13 cellular contexts compared by ENCODE assay signal in genomic region chr9:121929893-121930875, GRCh38.
A peak's percentile ranks its signal among the peaks of the same experiment; 100 is the strongest.
DNase-seq lines count a peak whose midpoint lies in the region; ATAC-seq and TF ChIP-seq lines count a peak whose summit lies in the region.
"Had no signal": no experiment of that assay in that cellular context is flagged by ENCODE, and none has a peak within 500 bp of the region (broad histone marks: within the 10 kb centered on the region; RNA-seq: fewer than 3 reads in every experiment).

No MANE protein-coding gene starts in this region.

- H3K56ac ChIP-seq in H9 (ENCODE audit: insufficient read length, low read depth, low read length) = no peak overlapping the region
- H3K56ac ChIP-seq in mesendoderm (ENCODE audit: low read length) = no peak overlapping the region

- no peak overlapping the region for H2AFZ ChIP-seq in H9 (ENCODE audit: low read length)

- H3K4me3 ChIP-seq in astrocyte of the spinal cord (ENCODE audit: low read depth, low read length) (no peak overlapping the region), mesendoderm (ENCODE audit: low read length) (no peak overlapping the region)
- H3K4me3 ChIP-seq: stomach had no signal

- in situ Hi-C loops in astrocyte of the spinal cord (cut with HindIII; ENCODE audit: low sequenced_read_pairs) = no loop called here

- no peak overlapping the region for H3K4me3 Mint-ChIP-seq in H9

- H4K20me1 ChIP-seq in H9 (ENCODE audit: control insufficient read depth, insufficient read depth, insufficient read length) = no peaks in the 10 kb centered on the region

- H3K9me3 ChIP-seq in H9 (ENCODE audit: control insufficient read depth, low read depth, low read length) = no peaks in the 10 kb centered on the region
- H3K9me3 ChIP-seq: Caco-2, neutrophil, stomach had no signal

- no peak overlapping the region for H4K91ac ChIP-seq in H9 (ENCODE audit: insufficient read length, low read depth, low read length)

- H4K5ac ChIP-seq in H9 (ENCODE audit: insufficient read length, low read depth, low read length) (no peak overlapping the region), mesendoderm (ENCODE audit: low read length) (no peak overlapping the region)

- H3K27me3 Mint-ChIP-seq in H9 (ENCODE audit: low read depth) = peaks cover 6% of the 10 kb centered on the region

- no peak overlapping the region for H3T11ph ChIP-seq in H9 (ENCODE audit: low read length)

- no peak for ATAC-seq in GM21526 (IDR thresholded peaks at IDR 0.05; ENCODE audit: low FRiP score, unreplicated experiment)
- ATAC-seq in GM21786 (IDR thresholded peaks at IDR 0.05; ENCODE audit: unreplicated experiment) = no peak

- no peaks in the 10 kb centered on the region for H3K4me1 ChIP-seq in H9 (ENCODE audit: insufficient read depth, low read length)
- H3K4me1 ChIP-seq in mesendoderm (ENCODE audit: control insufficient read depth, low read depth, low read length) = no peaks in the 10 kb centered on the region
- H3K4me1 ChIP-seq: Caco-2, stomach had no signal

- H2BK12ac ChIP-seq in H9 (ENCODE audit: insufficient read length, low read depth, low read length) = no peak overlapping the region

- WGBS in H9 (ENCODE audit: extremely low coverage, insufficient read length, low lambda C conversion rate) = no CpG with 5 or more reads among the region's 12 CpGs
- WGBS in mesendoderm (ENCODE audit: extremely low coverage, insufficient coverage, low lambda C conversion rate) = no CpG with 5 or more reads among the region's 12 CpGs

- no peak overlapping the region for H3K14ac ChIP-seq in H9 (ENCODE audit: insufficient read depth, low read length)

- H2BK5ac ChIP-seq in H9 (ENCODE audit: insufficient read length, low read length) = no peak overlapping the region
- no peak overlapping the region for H2BK5ac ChIP-seq in mesendoderm (ENCODE audit: low read length)

- no peak overlapping the region for H4K8ac ChIP-seq in H9 (replicated peaks; ENCODE audit: insufficient read length, low read depth, low read length)
- H4K8ac ChIP-seq in mesendoderm (ENCODE audit: low read depth, low read length) = no peak overlapping the region

- no peak overlapping the region for H3K4ac ChIP-seq in H9 (ENCODE audit: low read depth, low read length)
- no peak overlapping the region for H3K4ac ChIP-seq in mesendoderm (ENCODE audit: low read depth, low read length)

- no peak overlapping the region for H3K9ac ChIP-seq in H9 (ENCODE audit: extremely low read depth, insufficient read length, low read length)
- no peak overlapping the region for H3K9ac ChIP-seq in mesendoderm (ENCODE audit: low read length)

- H3K79me1 ChIP-seq in H9 (ENCODE audit: insufficient read depth, low read depth, low read length, poor library complexity, severe bottlenecking) (no peaks in the 10 kb centered on the region), mesendoderm (ENCODE audit: low read length) (no peaks in the 10 kb centered on the region)

- no peak overlapping the region for H2AK5ac ChIP-seq in H9 (ENCODE audit: insufficient read length, low read length)
- no peak overlapping the region for H2AK5ac ChIP-seq in mesendoderm (ENCODE audit: low read length)

- no peaks in the 10 kb centered on the region for H3K9me3 Mint-ChIP-seq in H9

- H3K18ac ChIP-seq in H9 (ENCODE audit: insufficient read length, low read depth, low read length) = no peak overlapping the region
- no peak overlapping the region for H3K18ac ChIP-seq in mesendoderm (ENCODE audit: low read length)

- no peaks in the 10 kb centered on the region for H3K79me2 ChIP-seq in H9 (ENCODE audit: insufficient read depth, low read length)
- no peaks in the 10 kb centered on the region for H3K79me2 ChIP-seq in mesendoderm (ENCODE audit: control insufficient read depth, insufficient read depth, low read length)

- no peak overlapping the region for H2BK20ac ChIP-seq in H9 (ENCODE audit: low read depth, low read length, poor library complexity, severe bottlenecking)

- DNase-seq in EH (ENCODE audit: low read depth) (peak; percentile 67), H9 (peak; percentile 82), astrocyte of the spinal cord (ENCODE audit: low read depth, low spot score) (no peak), mesendoderm (peak; percentile 67), T-helper 9 cell (no peak)
- no peak for DNase-seq in activated naive CD4-positive, alpha-beta T cell treated with anti-CD3 and anti-CD28 coated beads, Interleukin-2, amount 50 U/mL, for 16 hours
- DNase-seq: stimulated activated CD4-positive, alpha-beta T cell treated with anti-CD3 and anti-CD28 coated beads, Interleukin-2, amount 100 ng/mL, for 24 hours; stomach; T-helper 2 cell had no signal

- no peaks in the 10 kb centered on the region for H3K36me3 Mint-ChIP-seq in H9 (ENCODE audit: insufficient read depth in 1 of 3, low read depth in 3 of 3)

- TF ChIP-seq CTCF in H9 (conservative IDR thresholded peaks at IDR 0.05) (peak; percentile 78), astrocyte of the spinal cord (IDR thresholded peaks at IDR 0.05; ENCODE audit: low read depth, low read length) (peak; percentile 29)

- H3K4me2 ChIP-seq in H9 (ENCODE audit: insufficient read depth, insufficient read length, low read length) = no peak overlapping the region
- no peak overlapping the region for H3K4me2 ChIP-seq in mesendoderm (ENCODE audit: low read length)

- H3K27me3 ChIP-seq in H9 (ENCODE audit: insufficient read depth, low read length) = no peaks in the 10 kb centered on the region
- no peaks in the 10 kb centered on the region for H3K27me3 ChIP-seq in mesendoderm (ENCODE audit: insufficient read depth, low read length, poor library complexity)
- H3K27me3 ChIP-seq: neutrophil, stomach had no signal

- no peaks in the 10 kb centered on the region for H3K36me3 ChIP-seq in mesendoderm (ENCODE audit: control insufficient read depth, insufficient read depth, low read length)
- H3K36me3 ChIP-seq: neutrophil had no signal

- H2BK120ac ChIP-seq in H9 (ENCODE audit: low read depth, low read length, poor library complexity, severe bottlenecking) (no peak overlapping the region), mesendoderm (ENCODE audit: low read depth, low read length) (no peak overlapping the region)

- peaks cover 7 to 16% of the 10 kb centered on the region in 2 experiments for H3K4me1 Mint-ChIP-seq in H9

- no peaks in the 10 kb centered on the region for H3K23me2 ChIP-seq in H9 (ENCODE audit: insufficient read length, low read depth, low read length, poor library complexity, severe bottlenecking)

- no peak overlapping the region for H2BK15ac ChIP-seq in H9 (ENCODE audit: low read depth, low read length)
- no peak overlapping the region for H2BK15ac ChIP-seq in mesendoderm (replicated peaks; ENCODE audit: low read depth)

- H3K27ac Mint-ChIP-seq in H9 = no peak overlapping the region

- H3K23ac ChIP-seq in H9 (ENCODE audit: insufficient read length, low read depth, low read length) (no peak overlapping the region), mesendoderm (ENCODE audit: low read length) (no peak overlapping the region)

- H3K27ac ChIP-seq in H9 (ENCODE audit: insufficient read length, low read depth, low read length) (no peak overlapping the region), mesendoderm (ENCODE audit: low read depth, low read length) (no peak overlapping the region)
- H3K27ac ChIP-seq: neutrophil, stomach had no signal

Comparison
In these comparisons a context has a peak if more than half of its experiments do, and no peak if none do; other contexts are left out.
1. DNase-seq: peak in EH (single experiment), H9 (single experiment) and mesendoderm (single experiment); none in astrocyte of the spinal cord (single experiment), T-helper 9 cell (single experiment) and activated naive CD4-positive, alpha-beta T cell treated with anti-CD3 and anti-CD28 coated beads, Interleukin-2, amount 50 U/mL, for 16 hours (single experiment).